Comparison of ENCODE assay signal across 8 cellular contexts in the genomic region with DNA sequence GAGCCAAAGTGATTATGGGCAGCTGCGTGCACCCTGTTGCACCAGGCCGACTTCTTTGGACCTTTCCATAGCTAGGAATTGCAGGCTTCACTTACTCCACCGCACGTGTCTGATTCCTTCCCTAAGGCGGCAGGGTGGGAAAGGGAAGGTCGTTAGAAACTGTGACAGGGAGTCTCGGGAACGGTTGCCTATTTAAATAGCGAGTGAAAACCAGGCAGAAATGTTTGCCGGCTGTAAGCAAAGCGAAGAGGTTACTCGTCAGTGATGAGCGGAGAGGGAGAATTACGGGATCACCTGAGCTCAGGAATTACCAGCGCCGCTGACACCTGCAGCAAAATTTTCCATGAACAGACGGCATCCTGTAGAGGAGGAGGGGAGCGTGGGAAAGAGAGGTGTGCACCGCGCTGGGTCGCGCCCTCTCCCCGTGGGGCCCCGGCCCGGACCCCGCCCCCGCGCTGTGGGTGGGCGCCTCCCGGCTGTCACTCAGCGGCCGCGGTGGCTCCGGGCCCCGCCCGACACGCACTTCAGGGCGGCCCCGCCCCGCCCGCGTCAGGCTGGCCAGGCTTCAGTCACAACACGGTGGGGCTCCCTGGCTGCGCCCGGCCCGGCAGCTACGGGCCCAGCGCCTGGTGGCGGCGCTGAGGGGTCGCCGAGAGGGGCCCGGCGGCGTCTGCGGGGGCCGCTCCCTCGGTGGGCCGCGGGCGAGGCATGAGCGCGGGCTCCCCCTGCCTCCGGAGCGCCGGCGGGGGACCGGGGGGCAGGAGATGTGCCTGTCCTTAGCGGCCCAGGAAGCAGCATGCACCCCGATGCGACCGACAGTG. TPM values are rescaled to one million over a fixed set of nuclear protein-coding genes. Genes with fewer than 3 reads are reported as not detected.
DNase-seq lines count a peak whose midpoint lies in the region; ATAC-seq and TF ChIP-seq lines count a peak whose summit lies in the region.

Gene SNX25, plus strand, starts transcription at position 568 of the 821 bp plus-strand sequence. Its CDS starts 229 bp downstream, at position 797.

- TF ChIP-seq EP300 in SK-N-SH (IDR thresholded peaks at IDR 0.05; ENCODE audit: borderline replicate concordance in 1 of 2, low read depth in 1 of 2, low read length in 1 of 2): no peak

- H4K91ac ChIP-seq in IMR-90 (ENCODE audit: insufficient read depth, low read depth, low read length): peak within 1 kb of the TSS; percentile 76; the same call in 1 of the 2 replicates

- DNase-seq in DMS53 treated with DMSO at 0.1 percent for 48 hours (lab: John Stamatoyannopoulos, UW; ENCODE audit: unreplicated experiment): peak; percentile 70
- DNase-seq in IMR-90: peak; percentile 65
- peak; percentile 94 for DNase-seq in SK-N-SH
- peak; percentile 92 for DNase-seq in activated naive CD4-positive, alpha-beta T cell treated with anti-CD3 and anti-CD28 coated beads, Interleukin-2, amount 50 U/mL, for 16 hours
- peak; percentile 86 for DNase-seq in globus pallidus (ENCODE audit: low spot score)
- DNase-seq in omental fat pad (ENCODE audit: low spot score): peak; percentile 42
- DNase-seq in testis: peak; percentile 94

- H2BK120ac ChIP-seq in IMR-90 (ENCODE audit: low read depth, low read length): peak within 1 kb of the TSS; percentile 72

- H3K4me1 ChIP-seq in IMR-90 (ENCODE audit: control insufficient read depth, insufficient read depth, low read length) (peaks cover 8% of the 10 kb centered on the region), SK-N-SH (ENCODE audit: control insufficient read depth in 1 of 2, insufficient read depth in 2 of 2, low read depth in 1 of 2, low read length in 1 of 2) (peaks cover 0 to 11% of the 10 kb centered on the region in 2 experiments; a peak in 2 of 4 replicates), testis (peaks cover 25% of the 10 kb centered on the region)

- peak within 1 kb of the TSS; percentile 64 for H3K14ac ChIP-seq in IMR-90 (replicated peaks; ENCODE audit: low read depth, low read length)

- H3K4me2 ChIP-seq in IMR-90 (ENCODE audit: low read depth, low read length) (peak within 1 kb of the TSS; percentile 88), SK-N-SH (peak within 1 kb of the TSS; percentile 79)

- BruUV-seq in IMR-90 (replicated peaks; lab: Mats Ljungman, UMichigan): no TSS peak

- CTCF ChIA-PET in IMR-90 (lab: Yijun Ruan, JAX): interaction anchor here (1.4 kb wide), 1 partner anchor 52 kb away, joined by 3 read pairs; no protein-coding TSS in a partner anchor
- CTCF ChIA-PET in SK-N-SH (lab: Yijun Ruan, JAX): interaction anchor here (0.7 to 2.4 kb wide), 11 partner anchors 25 to 812 kb away, joined by 3 to 13 read pairs (median 3); partner anchors contain the start of genes ANKRD37, LRP2BP and SLC25A4

- H3K79me2 ChIP-seq in SK-N-SH (ENCODE audit: insufficient read depth): peaks cover 56% of the 10 kb centered on the region

- no peak within 1 kb of the TSS for H2BK20ac ChIP-seq in IMR-90 (ENCODE audit: low read depth, low read length)

- peak within 1 kb of the TSS; percentile 34 to 55; a peak in 2 of 4 replicates for H4K8ac ChIP-seq in IMR-90 (ENCODE audit: low read depth in 2 of 2, low read length in 2 of 2)

- H3K9ac ChIP-seq in IMR-90 (ENCODE audit: low read depth, low read length) (peak within 1 kb of the TSS; percentile 90), SK-N-SH (peak within 1 kb of the TSS; percentile 76)

- peak within 1 kb of the TSS; percentile 49; the same call in 1 of the 2 replicates for H3K18ac ChIP-seq in IMR-90 (ENCODE audit: low read depth, low read length)

- H3K9me2 ChIP-seq in SK-N-SH: no peaks in the 10 kb centered on the region

- peak within 1 kb of the TSS; percentile 74 for H3K4ac ChIP-seq in IMR-90 (ENCODE audit: low read depth, low read length)

- peak within 1 kb of the TSS; percentile 50; the same call in 1 of the 2 replicates for H3K56ac ChIP-seq in IMR-90 (ENCODE audit: extremely low read depth, insufficient read depth, low read length)

- H4K20me1 ChIP-seq in IMR-90 (ENCODE audit: insufficient read depth, low read length) (0 out of 2 replicates have a peak, but pooled peaks cover 7% of the 10 kb centered on the region), SK-N-SH (ENCODE audit: insufficient read depth) (peaks cover 27% of the 10 kb centered on the region)

- no peaks in the 10 kb centered on the region for H3K27me3 ChIP-seq in IMR-90 (ENCODE audit: control insufficient read depth, insufficient read depth, low read length)
- H3K27me3 ChIP-seq in SK-N-SH (ENCODE audit: insufficient read depth): no peaks in the 10 kb centered on the region
- no peaks in the 10 kb centered on the region for H3K27me3 ChIP-seq in testis

- peak; percentile 68 for ATAC-seq in GM21526 (IDR thresholded peaks at IDR 0.05; ENCODE audit: low FRiP score, unreplicated experiment)
- peak; percentile 88 for ATAC-seq in IMR-90 (ENCODE audit: low read depth)
- ATAC-seq in omental fat pad (ENCODE audit: low FRiP score): peak; percentile 92

- in situ Hi-C loops in IMR-90 (cut with MboI; ENCODE audit: low sequenced_read_pairs): no loop called here

- TF ChIP-seq CTCF in IMR-90 (conservative IDR thresholded peaks at IDR 0.05; ENCODE audit: low read depth, low read length) (peak; percentile 23; the same call in 1 of the 2 replicates), SK-N-SH (IDR thresholded peaks at IDR 0.05) (0 out of 2 replicates have a peak, but pooled peaks have one; percentile 11), omental fat pad (IDR thresholded peaks at IDR 0.05) (no peak), testis (IDR thresholded peaks at IDR 0.05) (peak in 2 of 3 experiments; percentile 36 to 37)

- H2AK5ac ChIP-seq in IMR-90 (ENCODE audit: low read depth, low read length): peak within 1 kb of the TSS; percentile 70

- POLR2A ChIA-PET in IMR-90 (lab: Charles Lee; ENCODE audit: unreplicated experiment) (interaction anchor here (0.6 kb wide), 1 partner anchor 202 kb away, joined by 4 read pairs; no protein-coding TSS in a partner anchor), SK-N-SH (lab: Yijun Ruan, JAX) (interaction anchor here (1.0 to 1.6 kb wide), 2 partner anchors 66 to 187 kb away, joined by 4 to 7 read pairs; partner anchors contain the start of genes ANKRD37 and SLC25A4)

- H3K27ac ChIP-seq in IMR-90 (ENCODE audit: insufficient read depth, low read length) (peak within 1 kb of the TSS; percentile 73), SK-N-SH (ENCODE audit: low read depth in 2 of 2, low read length in 1 of 2) (peak within 1 kb of the TSS; percentile 50 to 71; a peak in 3 of 4 replicates), testis (peak within 1 kb of the TSS; percentile 87 to 95)

- H3K23ac ChIP-seq in IMR-90 (ENCODE audit: low read depth, low read length): peak within 1 kb of the TSS; percentile 95

- H2AFZ ChIP-seq in IMR-90 (replicated peaks; ENCODE audit: low read length, poor library complexity) (peak within 1 kb of the TSS; percentile 95), SK-N-SH (ENCODE audit: low read depth) (peak within 1 kb of the TSS; percentile 66; the same call in 1 of the 2 replicates)

- dilution Hi-C loops in IMR-90 (cut with HindIII; ENCODE audit: low sequenced_read_pairs, unreplicated experiment): no loop called here

- peak within 1 kb of the TSS; percentile 62 for H2BK5ac ChIP-seq in IMR-90 (ENCODE audit: low read depth, low read length, poor library complexity, severe bottlenecking)

- intact Hi-C loops in IMR-90 (cut with micrococcal nuclease) (loop anchor here (1.0 kb wide), 1 partner anchor 388 kb away; no protein-coding TSS in a partner anchor), testis (cut with DNase I; ENCODE audit: low total_unique reads) (loop anchor here (5.0 kb wide), 1 partner anchor 188 kb away; the partner anchor contains the start of genes ANKRD37 and LRP2BP)

- H2BK15ac ChIP-seq in IMR-90 (ENCODE audit: low read depth, low read length): peak within 1 kb of the TSS; percentile 73; the same call in 2 of the 3 replicates

- peak within 1 kb of the TSS; percentile 93 for H3K4me3 ChIP-seq in IMR-90 (ENCODE audit: insufficient read depth, low read depth, low read length)
- peak within 1 kb of the TSS; percentile 78 to 85 for H3K4me3 ChIP-seq in SK-N-SH (ENCODE audit: low read depth in 2 of 2, low read length in 1 of 2)
- peak within 1 kb of the TSS; percentile 82 to 84 for H3K4me3 ChIP-seq in testis

- TF ChIP-seq RAD21 in IMR-90 (IDR thresholded peaks at IDR 0.05; ENCODE audit: low read length) (peak; percentile 29), SK-N-SH (IDR thresholded peaks at IDR 0.05; ENCODE audit: low read length) (peak; percentile 28)

- H3K9me3 ChIP-seq in IMR-90 (ENCODE audit: control insufficient read depth, insufficient read depth, low read length) (no peaks in the 10 kb centered on the region), SK-N-SH (no peaks in the 10 kb centered on the region), testis (no peaks in the 10 kb centered on the region)

- H2AK9ac ChIP-seq in IMR-90 (replicated peaks; ENCODE audit: low read depth, low read length, poor library complexity): peak within 1 kb of the TSS; percentile 92

- peaks cover 3% of the 10 kb centered on the region for H3F3A ChIP-seq in SK-N-SH (replicated peaks; ENCODE audit: insufficient read depth)

- H3K79me1 ChIP-seq in IMR-90 (ENCODE audit: low read depth in 1 of 2, low read length in 2 of 2): peaks cover 32 to 43% of the 10 kb centered on the region in 2 experiments

- TF ChIP-seq POLR2A in IMR-90 (IDR thresholded peaks at IDR 0.05; ENCODE audit: low read depth, low read length): peak; percentile 78
- TF ChIP-seq POLR2A in testis (IDR thresholded peaks at IDR 0.05): peak; percentile 81

- 2% methylated on average over 29 of the region's 72 CpGs; no CpG with 5 or more reads in 1 of the 2 experiments for WGBS in IMR-90 (ENCODE audit: extremely low coverage in 2 of 2, insufficient read length in 1 of 2), 2 experiments
- WGBS in SK-N-SH (ENCODE audit: low lambda C conversion rate): 5% methylated on average over 33 of the region's 72 CpGs
- WGBS in testis, 2 donors: 1% methylated on average over 17 to 19 of the region's 72 CpGs

- peaks cover 4% of the 10 kb centered on the region; the same call in 1 of the 2 replicates for H3K9me1 ChIP-seq in IMR-90 (ENCODE audit: insufficient read depth, low read length)

- no peaks in the 10 kb centered on the region for H3K36me3 ChIP-seq in IMR-90 (ENCODE audit: control insufficient read depth, insufficient read depth, low read length)
- no peaks in the 10 kb centered on the region for H3K36me3 ChIP-seq in SK-N-SH (replicated peaks in 1 of 2; ENCODE audit: control insufficient read depth in 1 of 2, insufficient read depth in 2 of 2, low read length in 1 of 2)
- H3K36me3 ChIP-seq in testis (ENCODE audit: low read depth, missing control alignments): no peaks in the 10 kb centered on the region

- H4K5ac ChIP-seq in IMR-90 (ENCODE audit: low read depth, low read length): no peak within 1 kb of the TSS

RNA-seq across cellular contexts. Expression of gene SNX25, which starts in this region (rescaled TPM):
- total RNA-seq in IMR-90 (2012; rRNA removed) (28.3 and 30.0 TPM in 2 replicates), omental fat pad (10 to 100 TPM; 16.0 to 22.5 (median 21.9) TPM), testis (10 to 100 TPM; 45.0 to 50.5 TPM)
- polyA plus RNA-seq in IMR-90 (2012; rRNA removed) (9.2 and 11.4 TPM in 2 replicates), SK-N-SH (2012; rRNA removed) (8.5 and 11.4 TPM in 2 replicates), testis (ENCODE audit: insufficient read depth, low read depth, low replicate concordance) (20.2 TPM)
- 3.2 and 4.7 TPM in 2 replicates for polyA plus RNA-seq in IMR-90 (2012; cell fraction: cytosol; rRNA removed)
- polyA plus RNA-seq in IMR-90 (2012; cell fraction: nucleus; rRNA removed; ENCODE audit: low replicate concordance): 2.4 and 9.8 TPM in 2 replicates
- 12.0 and 14.0 TPM in 2 replicates for polyA plus RNA-seq in SK-N-SH (2012; cell fraction: cytosol; rRNA removed)
- 6.6 and 13.2 TPM in 2 replicates for polyA plus RNA-seq in SK-N-SH (2012; cell fraction: nucleus; rRNA removed)

Comparison
In these comparisons a context has a peak if more than half of its experiments do, and no peak if none do; other contexts are left out.
1. Peak in every context shown above with its lines: DNase-seq, ATAC-seq, H3K4me3 ChIP-seq and H3K27ac ChIP-seq.
2. DNase-seq: peak in every context shown above with its lines; median percentile 94 in SK-N-SH; 94 in testis; 92 in activated naive CD4-positive, alpha-beta T cell treated with anti-CD3 and anti-CD28 coated beads, Interleukin-2, amount 50 U/mL, for 16 hours; 86 in globus pallidus; 70 in DMS53 treated with DMSO at 0.1 percent for 48 hours; 65 in IMR-90; 42 in omental fat pad.
3. CTCF ChIP-seq: peak in IMR-90 (single experiment), SK-N-SH (single experiment) and testis (2 of 3); none in omental fat pad (0 of 3).